ENCODE assay signal across 1 cellular context in the genomic region with DNA sequence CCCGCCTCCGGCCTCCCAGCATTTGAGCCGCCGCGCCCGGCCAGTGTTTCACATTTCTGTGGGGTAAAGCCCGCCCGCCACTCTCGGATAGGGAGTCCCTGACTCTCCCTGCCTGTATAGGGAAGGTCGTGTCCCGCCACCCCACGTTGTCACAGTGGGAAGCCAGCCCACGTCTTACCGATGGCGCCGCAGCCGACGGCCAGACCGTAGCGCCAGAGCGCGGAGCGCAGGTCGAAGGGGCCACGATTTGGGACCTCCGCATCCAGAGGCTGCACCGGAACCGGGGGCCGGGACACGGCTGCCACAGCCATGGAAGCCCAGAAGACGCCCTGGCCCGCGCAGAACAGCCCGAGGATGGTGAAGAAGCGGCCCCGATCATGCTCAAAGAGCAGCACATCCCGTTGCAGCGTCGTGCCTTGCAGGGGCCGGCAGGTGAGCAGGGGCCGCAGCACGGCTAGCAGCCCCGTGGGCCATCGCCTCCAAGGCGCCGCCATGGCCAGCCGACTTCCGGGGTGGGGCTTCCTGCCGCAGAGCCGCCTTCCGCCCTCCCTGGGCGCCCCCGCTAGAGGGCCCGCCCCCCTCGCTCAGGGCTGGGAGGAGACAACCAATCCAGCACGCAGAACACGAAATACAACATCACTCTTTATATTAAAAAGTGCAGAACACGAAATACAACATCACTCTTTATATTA.
TF ChIP-seq lines count a peak whose summit lies in the region.

A gene with protein sequence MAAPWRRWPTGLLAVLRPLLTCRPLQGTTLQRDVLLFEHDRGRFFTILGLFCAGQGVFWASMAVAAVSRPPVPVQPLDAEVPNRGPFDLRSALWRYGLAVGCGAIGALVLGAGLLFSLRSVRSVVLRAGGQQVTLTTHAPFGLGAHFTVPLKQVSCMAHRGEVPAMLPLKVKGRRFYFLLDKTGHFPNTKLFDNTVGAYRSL (minus strand): TSS at position 506 of the 692 bp plus-strand sequence. CDS start 12 bp downstream, at position 494.

TF ChIP-seq in WTC11, 78 proteins besides CTCF, POLR2A, EP300 and RAD21 (continued from another document and continues in another):
- TF ChIP-seq, protein P1, sequence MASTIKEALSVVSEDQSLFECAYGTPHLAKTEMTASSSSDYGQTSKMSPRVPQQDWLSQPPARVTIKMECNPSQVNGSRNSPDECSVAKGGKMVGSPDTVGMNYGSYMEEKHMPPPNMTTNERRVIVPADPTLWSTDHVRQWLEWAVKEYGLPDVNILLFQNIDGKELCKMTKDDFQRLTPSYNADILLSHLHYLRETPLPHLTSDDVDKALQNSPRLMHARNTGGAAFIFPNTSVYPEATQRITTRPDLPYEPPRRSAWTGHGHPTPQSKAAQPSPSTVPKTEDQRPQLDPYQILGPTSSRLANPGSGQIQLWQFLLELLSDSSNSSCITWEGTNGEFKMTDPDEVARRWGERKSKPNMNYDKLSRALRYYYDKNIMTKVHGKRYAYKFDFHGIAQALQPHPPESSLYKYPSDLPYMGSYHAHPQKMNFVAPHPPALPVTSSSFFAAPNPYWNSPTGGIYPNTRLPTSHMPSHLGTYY (CRISPR knock-in tag; IDR thresholded peaks at IDR 0.05), result no peak; the same call in 1 of the 2 replicates
- TF ChIP-seq SOX15 (CRISPR knock-in tag; IDR thresholded peaks at IDR 0.05), result no peak
- TF ChIP-seq ZNF671 (CRISPR knock-in tag; IDR thresholded peaks at IDR 0.05), result no peak
- TF ChIP-seq PRRX2 (CRISPR knock-in tag; IDR thresholded peaks at IDR 0.05), result peak; percentile 62
- TF ChIP-seq, protein P2, sequence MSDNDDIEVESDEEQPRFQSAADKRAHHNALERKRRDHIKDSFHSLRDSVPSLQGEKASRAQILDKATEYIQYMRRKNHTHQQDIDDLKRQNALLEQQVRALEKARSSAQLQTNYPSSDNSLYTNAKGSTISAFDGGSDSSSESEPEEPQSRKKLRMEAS (CRISPR knock-in tag; IDR thresholded peaks at IDR 0.05), result peak; percentile 86
- TF ChIP-seq, protein P3, sequence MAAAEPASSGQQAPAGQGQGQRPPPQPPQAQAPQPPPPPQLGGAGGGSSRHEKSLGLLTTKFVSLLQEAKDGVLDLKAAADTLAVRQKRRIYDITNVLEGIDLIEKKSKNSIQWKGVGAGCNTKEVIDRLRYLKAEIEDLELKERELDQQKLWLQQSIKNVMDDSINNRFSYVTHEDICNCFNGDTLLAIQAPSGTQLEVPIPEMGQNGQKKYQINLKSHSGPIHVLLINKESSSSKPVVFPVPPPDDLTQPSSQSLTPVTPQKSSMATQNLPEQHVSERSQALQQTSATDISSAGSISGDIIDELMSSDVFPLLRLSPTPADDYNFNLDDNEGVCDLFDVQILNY (CRISPR knock-in tag; IDR thresholded peaks at IDR 0.05), result peak; percentile 50; the same call in 1 of the 2 replicates
- peak; percentile 92; the same call in 1 of the 2 replicates for TF ChIP-seq RELA (CRISPR knock-in tag; IDR thresholded peaks at IDR 0.05; ENCODE audit: borderline replicate concordance)
- TF ChIP-seq, protein P4, sequence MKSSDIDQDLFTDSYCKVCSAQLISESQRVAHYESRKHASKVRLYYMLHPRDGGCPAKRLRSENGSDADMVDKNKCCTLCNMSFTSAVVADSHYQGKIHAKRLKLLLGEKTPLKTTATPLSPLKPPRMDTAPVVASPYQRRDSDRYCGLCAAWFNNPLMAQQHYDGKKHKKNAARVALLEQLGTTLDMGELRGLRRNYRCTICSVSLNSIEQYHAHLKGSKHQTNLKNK (CRISPR knock-in tag; IDR thresholded peaks at IDR 0.05), result no peak
- no peak; the same call in 1 of the 2 replicates for TF ChIP-seq CREB1 (CRISPR knock-in tag; IDR thresholded peaks at IDR 0.05)
- TF ChIP-seq EMX1 (CRISPR knock-in tag; IDR thresholded peaks at IDR 0.05), result peak; percentile 81
- TF ChIP-seq, protein P5, sequence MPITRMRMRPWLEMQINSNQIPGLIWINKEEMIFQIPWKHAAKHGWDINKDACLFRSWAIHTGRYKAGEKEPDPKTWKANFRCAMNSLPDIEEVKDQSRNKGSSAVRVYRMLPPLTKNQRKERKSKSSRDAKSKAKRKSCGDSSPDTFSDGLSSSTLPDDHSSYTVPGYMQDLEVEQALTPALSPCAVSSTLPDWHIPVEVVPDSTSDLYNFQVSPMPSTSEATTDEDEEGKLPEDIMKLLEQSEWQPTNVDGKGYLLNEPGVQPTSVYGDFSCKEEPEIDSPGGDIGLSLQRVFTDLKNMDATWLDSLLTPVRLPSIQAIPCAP (CRISPR knock-in tag; IDR thresholded peaks at IDR 0.05), result peak; percentile 56
- TF ChIP-seq, protein P6, sequence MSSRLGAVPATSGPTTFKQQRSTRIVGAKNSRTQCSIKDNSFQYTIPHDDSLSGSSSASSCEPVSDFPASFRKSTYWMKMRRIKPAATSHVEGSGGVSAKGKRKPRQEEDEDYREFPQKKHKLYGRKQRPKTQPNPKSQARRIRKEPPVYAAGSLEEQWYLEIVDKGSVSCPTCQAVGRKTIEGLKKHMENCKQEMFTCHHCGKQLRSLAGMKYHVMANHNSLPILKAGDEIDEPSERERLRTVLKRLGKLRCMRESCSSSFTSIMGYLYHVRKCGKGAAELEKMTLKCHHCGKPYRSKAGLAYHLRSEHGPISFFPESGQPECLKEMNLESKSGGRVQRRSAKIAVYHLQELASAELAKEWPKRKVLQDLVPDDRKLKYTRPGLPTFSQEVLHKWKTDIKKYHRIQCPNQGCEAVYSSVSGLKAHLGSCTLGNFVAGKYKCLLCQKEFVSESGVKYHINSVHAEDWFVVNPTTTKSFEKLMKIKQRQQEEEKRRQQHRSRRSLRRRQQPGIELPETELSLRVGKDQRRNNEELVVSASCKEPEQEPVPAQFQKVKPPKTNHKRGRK (CRISPR knock-in tag; IDR thresholded peaks at IDR 0.05; ENCODE audit: borderline replicate concordance), result no peak
- TF ChIP-seq JAZF1 (CRISPR knock-in tag; IDR thresholded peaks at IDR 0.05), result no peak
- TF ChIP-seq KAT7 (CRISPR knock-in tag; IDR thresholded peaks at IDR 0.05; ENCODE audit: borderline replicate concordance), result 0 out of 2 replicates have a peak, but pooled peaks have one; percentile 76
- TF ChIP-seq, protein P7, sequence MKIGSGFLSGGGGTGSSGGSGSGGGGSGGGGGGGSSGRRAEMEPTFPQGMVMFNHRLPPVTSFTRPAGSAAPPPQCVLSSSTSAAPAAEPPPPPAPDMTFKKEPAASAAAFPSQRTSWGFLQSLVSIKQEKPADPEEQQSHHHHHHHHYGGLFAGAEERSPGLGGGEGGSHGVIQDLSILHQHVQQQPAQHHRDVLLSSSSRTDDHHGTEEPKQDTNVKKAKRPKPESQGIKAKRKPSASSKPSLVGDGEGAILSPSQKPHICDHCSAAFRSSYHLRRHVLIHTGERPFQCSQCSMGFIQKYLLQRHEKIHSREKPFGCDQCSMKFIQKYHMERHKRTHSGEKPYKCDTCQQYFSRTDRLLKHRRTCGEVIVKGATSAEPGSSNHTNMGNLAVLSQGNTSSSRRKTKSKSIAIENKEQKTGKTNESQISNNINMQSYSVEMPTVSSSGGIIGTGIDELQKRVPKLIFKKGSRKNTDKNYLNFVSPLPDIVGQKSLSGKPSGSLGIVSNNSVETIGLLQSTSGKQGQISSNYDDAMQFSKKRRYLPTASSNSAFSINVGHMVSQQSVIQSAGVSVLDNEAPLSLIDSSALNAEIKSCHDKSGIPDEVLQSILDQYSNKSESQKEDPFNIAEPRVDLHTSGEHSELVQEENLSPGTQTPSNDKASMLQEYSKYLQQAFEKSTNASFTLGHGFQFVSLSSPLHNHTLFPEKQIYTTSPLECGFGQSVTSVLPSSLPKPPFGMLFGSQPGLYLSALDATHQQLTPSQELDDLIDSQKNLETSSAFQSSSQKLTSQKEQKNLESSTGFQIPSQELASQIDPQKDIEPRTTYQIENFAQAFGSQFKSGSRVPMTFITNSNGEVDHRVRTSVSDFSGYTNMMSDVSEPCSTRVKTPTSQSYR (CRISPR knock-in tag; IDR thresholded peaks at IDR 0.05), result peak; percentile 63; the same call in 1 of the 2 replicates
- peak; percentile 21; the same call in 1 of the 2 replicates for TF ChIP-seq NFYB (CRISPR knock-in tag; conservative IDR thresholded peaks at IDR 0.05; ENCODE audit: low read depth)
- TF ChIP-seq, protein P8, sequence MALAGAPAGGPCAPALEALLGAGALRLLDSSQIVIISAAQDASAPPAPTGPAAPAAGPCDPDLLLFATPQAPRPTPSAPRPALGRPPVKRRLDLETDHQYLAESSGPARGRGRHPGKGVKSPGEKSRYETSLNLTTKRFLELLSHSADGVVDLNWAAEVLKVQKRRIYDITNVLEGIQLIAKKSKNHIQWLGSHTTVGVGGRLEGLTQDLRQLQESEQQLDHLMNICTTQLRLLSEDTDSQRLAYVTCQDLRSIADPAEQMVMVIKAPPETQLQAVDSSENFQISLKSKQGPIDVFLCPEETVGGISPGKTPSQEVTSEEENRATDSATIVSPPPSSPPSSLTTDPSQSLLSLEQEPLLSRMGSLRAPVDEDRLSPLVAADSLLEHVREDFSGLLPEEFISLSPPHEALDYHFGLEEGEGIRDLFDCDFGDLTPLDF (CRISPR knock-in tag; IDR thresholded peaks at IDR 0.05), result 0 out of 2 replicates have a peak, but pooled peaks have one; percentile 17
- TF ChIP-seq, protein P9, sequence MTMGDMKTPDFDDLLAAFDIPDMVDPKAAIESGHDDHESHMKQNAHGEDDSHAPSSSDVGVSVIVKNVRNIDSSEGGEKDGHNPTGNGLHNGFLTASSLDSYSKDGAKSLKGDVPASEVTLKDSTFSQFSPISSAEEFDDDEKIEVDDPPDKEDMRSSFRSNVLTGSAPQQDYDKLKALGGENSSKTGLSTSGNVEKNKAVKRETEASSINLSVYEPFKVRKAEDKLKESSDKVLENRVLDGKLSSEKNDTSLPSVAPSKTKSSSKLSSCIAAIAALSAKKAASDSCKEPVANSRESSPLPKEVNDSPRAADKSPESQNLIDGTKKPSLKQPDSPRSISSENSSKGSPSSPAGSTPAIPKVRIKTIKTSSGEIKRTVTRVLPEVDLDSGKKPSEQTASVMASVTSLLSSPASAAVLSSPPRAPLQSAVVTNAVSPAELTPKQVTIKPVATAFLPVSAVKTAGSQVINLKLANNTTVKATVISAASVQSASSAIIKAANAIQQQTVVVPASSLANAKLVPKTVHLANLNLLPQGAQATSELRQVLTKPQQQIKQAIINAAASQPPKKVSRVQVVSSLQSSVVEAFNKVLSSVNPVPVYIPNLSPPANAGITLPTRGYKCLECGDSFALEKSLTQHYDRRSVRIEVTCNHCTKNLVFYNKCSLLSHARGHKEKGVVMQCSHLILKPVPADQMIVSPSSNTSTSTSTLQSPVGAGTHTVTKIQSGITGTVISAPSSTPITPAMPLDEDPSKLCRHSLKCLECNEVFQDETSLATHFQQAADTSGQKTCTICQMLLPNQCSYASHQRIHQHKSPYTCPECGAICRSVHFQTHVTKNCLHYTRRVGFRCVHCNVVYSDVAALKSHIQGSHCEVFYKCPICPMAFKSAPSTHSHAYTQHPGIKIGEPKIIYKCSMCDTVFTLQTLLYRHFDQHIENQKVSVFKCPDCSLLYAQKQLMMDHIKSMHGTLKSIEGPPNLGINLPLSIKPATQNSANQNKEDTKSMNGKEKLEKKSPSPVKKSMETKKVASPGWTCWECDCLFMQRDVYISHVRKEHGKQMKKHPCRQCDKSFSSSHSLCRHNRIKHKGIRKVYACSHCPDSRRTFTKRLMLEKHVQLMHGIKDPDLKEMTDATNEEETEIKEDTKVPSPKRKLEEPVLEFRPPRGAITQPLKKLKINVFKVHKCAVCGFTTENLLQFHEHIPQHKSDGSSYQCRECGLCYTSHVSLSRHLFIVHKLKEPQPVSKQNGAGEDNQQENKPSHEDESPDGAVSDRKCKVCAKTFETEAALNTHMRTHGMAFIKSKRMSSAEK (CRISPR knock-in tag; IDR thresholded peaks at IDR 0.05; ENCODE audit: borderline replicate concordance), result no peak
- TF ChIP-seq, protein P10, sequence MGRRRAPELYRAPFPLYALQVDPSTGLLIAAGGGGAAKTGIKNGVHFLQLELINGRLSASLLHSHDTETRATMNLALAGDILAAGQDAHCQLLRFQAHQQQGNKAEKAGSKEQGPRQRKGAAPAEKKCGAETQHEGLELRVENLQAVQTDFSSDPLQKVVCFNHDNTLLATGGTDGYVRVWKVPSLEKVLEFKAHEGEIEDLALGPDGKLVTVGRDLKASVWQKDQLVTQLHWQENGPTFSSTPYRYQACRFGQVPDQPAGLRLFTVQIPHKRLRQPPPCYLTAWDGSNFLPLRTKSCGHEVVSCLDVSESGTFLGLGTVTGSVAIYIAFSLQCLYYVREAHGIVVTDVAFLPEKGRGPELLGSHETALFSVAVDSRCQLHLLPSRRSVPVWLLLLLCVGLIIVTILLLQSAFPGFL (CRISPR knock-in tag; IDR thresholded peaks at IDR 0.05; ENCODE audit: borderline replicate concordance), result 0 out of 2 replicates have a peak, but pooled peaks have one; percentile 57
- TF ChIP-seq ETV6 (CRISPR knock-in tag; IDR thresholded peaks at IDR 0.05), result peak; percentile 91
- no peak for TF ChIP-seq ZNF219 (CRISPR knock-in tag; IDR thresholded peaks at IDR 0.05; ENCODE audit: borderline replicate concordance)
- TF ChIP-seq TEAD1 (CRISPR knock-in tag; IDR thresholded peaks at IDR 0.05), result peak; percentile 83
- peak; percentile 81; the same call in 1 of the 2 replicates for TF ChIP-seq FOXK1 (CRISPR knock-in tag; IDR thresholded peaks at IDR 0.05)
- TF ChIP-seq, protein P11, sequence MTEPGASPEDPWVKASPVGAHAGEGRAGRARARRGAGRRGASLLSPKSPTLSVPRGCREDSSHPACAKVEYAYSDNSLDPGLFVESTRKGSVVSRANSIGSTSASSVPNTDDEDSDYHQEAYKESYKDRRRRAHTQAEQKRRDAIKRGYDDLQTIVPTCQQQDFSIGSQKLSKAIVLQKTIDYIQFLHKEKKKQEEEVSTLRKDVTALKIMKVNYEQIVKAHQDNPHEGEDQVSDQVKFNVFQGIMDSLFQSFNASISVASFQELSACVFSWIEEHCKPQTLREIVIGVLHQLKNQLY (CRISPR knock-in tag; IDR thresholded peaks at IDR 0.05), result 0 out of 2 replicates have a peak, but pooled peaks have one; percentile 23
- TF ChIP-seq CREM (CRISPR knock-in tag; IDR thresholded peaks at IDR 0.05), result no peak
- TF ChIP-seq, protein P12, sequence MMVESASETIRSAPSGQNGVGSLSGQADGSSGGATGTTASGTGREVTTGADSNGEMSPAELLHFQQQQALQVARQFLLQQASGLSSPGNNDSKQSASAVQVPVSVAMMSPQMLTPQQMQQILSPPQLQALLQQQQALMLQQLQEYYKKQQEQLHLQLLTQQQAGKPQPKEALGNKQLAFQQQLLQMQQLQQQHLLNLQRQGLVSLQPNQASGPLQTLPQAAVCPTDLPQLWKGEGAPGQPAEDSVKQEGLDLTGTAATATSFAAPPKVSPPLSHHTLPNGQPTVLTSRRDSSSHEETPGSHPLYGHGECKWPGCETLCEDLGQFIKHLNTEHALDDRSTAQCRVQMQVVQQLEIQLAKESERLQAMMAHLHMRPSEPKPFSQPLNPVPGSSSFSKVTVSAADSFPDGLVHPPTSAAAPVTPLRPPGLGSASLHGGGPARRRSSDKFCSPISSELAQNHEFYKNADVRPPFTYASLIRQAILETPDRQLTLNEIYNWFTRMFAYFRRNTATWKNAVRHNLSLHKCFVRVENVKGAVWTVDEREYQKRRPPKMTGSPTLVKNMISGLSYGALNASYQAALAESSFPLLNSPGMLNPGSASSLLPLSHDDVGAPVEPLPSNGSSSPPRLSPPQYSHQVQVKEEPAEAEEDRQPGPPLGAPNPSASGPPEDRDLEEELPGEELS (CRISPR knock-in tag; IDR thresholded peaks at IDR 0.05), result 0 out of 2 replicates have a peak, but pooled peaks have one; percentile 35
- TF ChIP-seq, protein P13, sequence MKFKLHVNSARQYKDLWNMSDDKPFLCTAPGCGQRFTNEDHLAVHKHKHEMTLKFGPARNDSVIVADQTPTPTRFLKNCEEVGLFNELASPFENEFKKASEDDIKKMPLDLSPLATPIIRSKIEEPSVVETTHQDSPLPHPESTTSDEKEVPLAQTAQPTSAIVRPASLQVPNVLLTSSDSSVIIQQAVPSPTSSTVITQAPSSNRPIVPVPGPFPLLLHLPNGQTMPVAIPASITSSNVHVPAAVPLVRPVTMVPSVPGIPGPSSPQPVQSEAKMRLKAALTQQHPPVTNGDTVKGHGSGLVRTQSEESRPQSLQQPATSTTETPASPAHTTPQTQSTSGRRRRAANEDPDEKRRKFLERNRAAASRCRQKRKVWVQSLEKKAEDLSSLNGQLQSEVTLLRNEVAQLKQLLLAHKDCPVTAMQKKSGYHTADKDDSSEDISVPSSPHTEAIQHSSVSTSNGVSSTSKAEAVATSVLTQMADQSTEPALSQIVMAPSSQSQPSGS (CRISPR knock-in tag; IDR thresholded peaks at IDR 0.05; ENCODE audit: borderline replicate concordance, low read depth), result peak; percentile 48; the same call in 1 of the 2 replicates
- 0 out of 2 replicates have a peak, but pooled peaks have one; percentile 60 for TF ChIP-seq IRF2 (CRISPR knock-in tag; IDR thresholded peaks at IDR 0.05; ENCODE audit: borderline replicate concordance, low read depth)
